21 cellular contexts compared by ENCODE assay signal in genomic region chr18:74638210-74638609, GRCh38.
"Had no signal": no experiment of that assay in that cellular context is flagged by ENCODE, and none has a peak within 500 bp of the region (broad histone marks: within the 10 kb centered on the region; RNA-seq: fewer than 3 reads in every experiment).

No MANE protein-coding gene starts in this region.

- H3K9me3 ChIP-seq: MG63, Peyer's patch, SJSA1 had no signal

- H3K27me3 ChIP-seq: MG63, Peyer's patch, SJSA1 had no signal

- H3K4me1 ChIP-seq: Peyer's patch had no signal

- H3K4me3 ChIP-seq: MG63, PC-9, Peyer's patch, SJSA1, SK-N-MC had no signal

- DNase-seq: Karpas-422, KG1, MG63, NCI-H1092 treated with DMSO at 0.1 percent for 48 hours, NCI-H1436, NCI-H187, NCI-H2029, NCI-H2081 treated with DMSO at 0.1 percent for 48 hours, NCI-H2171, NCI-H226, NCI-H446, NCI-H510A, NCI-H524 treated with DMSO at 0.1 percent for 48 hours, NCI-H69, NCI-H774, PC-9, Peyer's patch, Right ventricle myocardium superior, SIG-M5 had no signal

- H3K27ac ChIP-seq: PC-9, Peyer's patch, SJSA1, SK-N-MC had no signal

- H2AFZ ChIP-seq: PC-9 had no signal

- H3K4me2 ChIP-seq: PC-9 had no signal
